Comparison of ENCODE assay signal across 37 cellular contexts in the genomic region with DNA sequence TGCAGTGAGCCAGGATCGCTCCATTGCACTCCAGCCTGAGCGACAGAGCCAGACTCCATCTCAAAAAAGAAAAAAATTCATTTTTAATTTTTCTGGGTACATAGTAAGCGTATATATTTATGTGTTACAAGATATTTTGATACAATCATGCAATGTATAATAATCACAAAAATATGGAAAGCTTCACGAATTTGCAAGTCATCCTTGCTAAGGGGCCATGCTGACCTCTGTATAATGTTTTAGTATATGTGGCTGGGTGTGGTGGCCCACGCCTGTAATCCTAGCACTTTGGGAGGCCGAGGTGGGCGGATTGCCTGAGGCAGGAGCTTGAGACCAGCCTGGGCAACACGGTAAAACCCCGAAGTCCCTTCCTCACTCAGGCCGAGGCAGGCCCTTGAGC.
"Had no signal": no experiment of that assay in that cellular context is flagged by ENCODE, and none has a peak within 500 bp of the region (broad histone marks: within the 10 kb centered on the region; RNA-seq: fewer than 3 reads in every experiment).

No MANE protein-coding gene starts in this region.

- H3K4me1 Mint-ChIP-seq: activated B cell treated with CpG ODN at 0.5 μM for 24 hours; activated CD4-positive, alpha-beta T cell treated with anti-CD3 and anti-CD28 coated beads, Interleukin-2, amount 10 ng/mL, durations not matched to agents 24 days and 14 days; activated T-helper 17 cell treated with anti-CD3 and anti-CD28 coated beads, Interleukin-2, amount 50 U/mL, for 72 hours had no signal

- H3K4me3 ChIP-seq: adrenal gland, body of pancreas, breast epithelium had no signal

- H3K27me3 ChIP-seq: adrenal gland, body of pancreas, brain microvascular endothelial cell, breast epithelium had no signal

- H3K4me3 Mint-ChIP-seq: activated B cell treated with CpG ODN at 0.5 μM for 24 hours; activated CD4-positive, alpha-beta memory T cell treated with anti-CD3 and anti-CD28 coated beads for 36 hours; activated CD4-positive, alpha-beta T cell treated with anti-CD3 and anti-CD28 coated beads, Interleukin-2, amount 10 ng/mL, durations not matched to agents 24 days and 14 days; activated CD8-positive, alpha-beta T cell treated with anti-CD3 and anti-CD28 coated beads for 36 hours; activated naive CD4-positive, alpha-beta T cell treated with anti-CD3 and anti-CD28 coated beads for 36 hours; activated naive CD8-positive, alpha-beta T cell treated with anti-CD3 and anti-CD28 coated beads for 36 hours; activated T-cell treated with anti-CD3 and anti-CD28 coated beads, Interleukin-2, amount 50 U/mL, for 4 hours; activated T-cell treated with anti-CD3 and anti-CD28 coated beads, Interleukin-2, amount 50 U/mL, for 72 hours; activated T-helper 1 cell treated with anti-CD3 and anti-CD28 coated beads, Interleukin-12 subunit alpha, Interleukin-12 subunit beta, Interleukin-2, Interleukin-4 antibody, amounts not matched to agents 30 ng/mL and 10 ng/mL and 1 ng/mL, durations not matched to agents 14 hours and 24 hours and 36 hours; activated T-helper 17 cell treated with anti-CD3 and anti-CD28 coated beads, Interleukin-2, amount 50 U/mL, for 72 hours; T-helper 1 cell treated with Interleukin-12 subunit alpha and Interleukin-12 subunit beta and Interleukin-4 antibody, amounts not matched to agents 30 μg/mL and 1 μg/mL, for 36 hours; T-helper 2 cell treated with Interferon-gamma antibody and Interleukin-4, amounts not matched to agents 5 μg/mL and 100 μg/mL, for 36 hours had no signal

- FAIRE-seq: astrocyte, TTC549 had no signal

- H3K36me3 ChIP-seq: breast epithelium had no signal

- H3K9me3 Mint-ChIP-seq: activated B cell treated with CpG ODN at 0.5 μM for 24 hours; activated CD4-positive, alpha-beta memory T cell treated with anti-CD3 and anti-CD28 coated beads for 36 hours; activated CD4-positive, alpha-beta T cell treated with anti-CD3 and anti-CD28 coated beads, Interleukin-2, amount 10 ng/mL, durations not matched to agents 24 days and 14 days; activated CD8-positive, alpha-beta T cell treated with anti-CD3 and anti-CD28 coated beads for 36 hours; activated naive CD4-positive, alpha-beta T cell treated with anti-CD3 and anti-CD28 coated beads for 36 hours; activated naive CD4-positive, alpha-beta T cell treated with anti-CD3 and anti-CD28 coated beads, Interleukin-2, amount 50 U/mL, for 72 hours; activated naive CD8-positive, alpha-beta T cell treated with anti-CD3 and anti-CD28 coated beads for 36 hours; activated T-cell treated with anti-CD3 and anti-CD28 coated beads, Interleukin-2, amount 50 U/mL, for 4 hours; activated T-cell treated with anti-CD3 and anti-CD28 coated beads, Interleukin-2, amount 50 U/mL, for 72 hours; activated T-helper 1 cell treated with anti-CD3 and anti-CD28 coated beads, Interleukin-12 subunit alpha, Interleukin-12 subunit beta, Interleukin-2, Interleukin-4 antibody, amounts not matched to agents 30 ng/mL and 10 ng/mL and 1 ng/mL, durations not matched to agents 14 hours and 24 hours and 36 hours; activated T-helper 17 cell treated with anti-CD3 and anti-CD28 coated beads, Interleukin-2, amount 50 U/mL, for 72 hours; T-helper 1 cell treated with Interleukin-12 subunit alpha and Interleukin-12 subunit beta and Interleukin-4 antibody, amounts not matched to agents 30 μg/mL and 1 μg/mL, for 36 hours; T-helper 2 cell treated with Interferon-gamma antibody and Interleukin-4, amounts not matched to agents 5 μg/mL and 100 μg/mL, for 36 hours had no signal

- ATAC-seq: activated CD8-positive, alpha-beta T cell treated with anti-CD3 and anti-CD28 coated beads for 36 hours; activated naive CD4-positive, alpha-beta T cell treated with anti-CD3 and anti-CD28 coated beads, Interleukin-2, amount 50 U/mL, for 72 hours; activated T-cell treated with anti-CD3 and anti-CD28 coated beads, Interleukin-2, amount 50 U/mL, for 4 hours; activated T-cell treated with anti-CD3 and anti-CD28 coated beads, Interleukin-2, amount 50 U/mL, for 72 hours; activated T-helper 17 cell treated with anti-CD3 and anti-CD28 coated beads, Interleukin-2, amount 50 U/mL, for 72 hours; body of pancreas had no signal

- H3K27ac Mint-ChIP-seq: activated B cell treated with CpG ODN at 0.5 μM for 24 hours; activated CD4-positive, alpha-beta memory T cell treated with anti-CD3 and anti-CD28 coated beads for 36 hours; activated CD4-positive, alpha-beta T cell treated with anti-CD3 and anti-CD28 coated beads, Interleukin-2, amount 10 ng/mL, durations not matched to agents 24 days and 14 days; activated CD8-positive, alpha-beta T cell treated with anti-CD3 and anti-CD28 coated beads for 36 hours; activated naive CD4-positive, alpha-beta T cell treated with anti-CD3 and anti-CD28 coated beads for 36 hours; activated naive CD4-positive, alpha-beta T cell treated with anti-CD3 and anti-CD28 coated beads, Interleukin-2, amount 50 U/mL, for 72 hours; activated naive CD8-positive, alpha-beta T cell treated with anti-CD3 and anti-CD28 coated beads for 36 hours; activated T-cell treated with anti-CD3 and anti-CD28 coated beads, Interleukin-2, amount 50 U/mL, for 72 hours; activated T-helper 1 cell treated with anti-CD3 and anti-CD28 coated beads, Interleukin-12 subunit alpha, Interleukin-12 subunit beta, Interleukin-2, Interleukin-4 antibody, amounts not matched to agents 30 ng/mL and 10 ng/mL and 1 ng/mL, durations not matched to agents 14 hours and 24 hours and 36 hours; activated T-helper 17 cell treated with anti-CD3 and anti-CD28 coated beads, Interleukin-2, amount 50 U/mL, for 72 hours; T-helper 1 cell treated with Interleukin-12 subunit alpha and Interleukin-12 subunit beta and Interleukin-4 antibody, amounts not matched to agents 30 μg/mL and 1 μg/mL, for 36 hours; T-helper 2 cell treated with Interferon-gamma antibody and Interleukin-4, amounts not matched to agents 5 μg/mL and 100 μg/mL, for 36 hours had no signal

- H3K36me3 Mint-ChIP-seq: activated naive CD4-positive, alpha-beta T cell treated with anti-CD3 and anti-CD28 coated beads, Interleukin-2, amount 50 U/mL, for 72 hours had no signal

- DNase-seq: activated B cell treated with CpG ODN at 0.5 μM for 24 hours; activated CD4-positive, alpha-beta memory T cell treated with anti-CD3 and anti-CD28 coated beads for 36 hours; activated CD4-positive, alpha-beta T cell treated with anti-CD3 and anti-CD28 coated beads for 4 hours; activated CD4-positive, alpha-beta T cell treated with anti-CD3 and anti-CD28 coated beads, Interleukin-2, amount 10 ng/mL, durations not matched to agents 24 days and 14 days; activated CD4-positive, alpha-beta T cell treated with anti-CD3 and anti-CD28 coated beads, Interleukin-2, amount 50 U/mL, for 1 hour; activated CD4-positive, alpha-beta T cell treated with anti-CD3 and anti-CD28 coated beads, Interleukin-2, amount 50 U/mL, for 4 hours; activated CD4-positive, CD25-positive, alpha-beta regulatory T cell treated with anti-CD3 and anti-CD28 coated beads, Interleukin-2, amount 50 U/mL, for 72 hours; activated CD8-positive, alpha-beta memory T cell treated with anti-CD3 and anti-CD28 coated beads, Interleukin-2, amount 50 U/mL, for 4 hours; activated CD8-positive, alpha-beta T cell treated with anti-CD3 and anti-CD28 coated beads for 36 hours; activated effector memory CD4-positive, alpha-beta T cell treated with anti-CD3 and anti-CD28 coated beads, Interleukin-2, amount 50 U/mL, for 16 hours; activated gamma-delta T cell treated with Interleukin-2 at 50 U/mL for 16 hours; activated naive CD4-positive, alpha-beta T cell; activated naive CD4-positive, alpha-beta T cell treated with anti-CD3 and anti-CD28 coated beads for 36 hours; activated naive CD4-positive, alpha-beta T cell treated with anti-CD3 and anti-CD28 coated beads, Interleukin-2, amount 50 U/mL, for 16 hours; activated naive CD8-positive, alpha-beta T cell treated with anti-CD3 and anti-CD28 coated beads for 36 hours; activated T-cell treated with anti-CD3 and anti-CD28 coated beads for 4 hours; activated T-cell treated with anti-CD3 and anti-CD28 coated beads, Interleukin-2, amount 50 U/mL, for 1 hour; activated T-cell treated with anti-CD3 and anti-CD28 coated beads, Interleukin-2, amount 50 U/mL, for 4 hours; activated T-cell treated with anti-CD3 and anti-CD28 coated beads, Interleukin-2, amount 50 U/mL, for 72 hours; adrenal gland; amniotic stem cell; aorta; body of pancreas; brain microvascular endothelial cell; central memory CD4-positive, alpha-beta T cell; cerebellar nuclear complex; T-helper 2 cell; T-helper 9 cell had no signal

- H3K4me1 ChIP-seq: adrenal gland, body of pancreas, breast epithelium had no signal

- H3K9me3 ChIP-seq: adrenal gland, body of pancreas, breast epithelium had no signal

- H3K27me3 Mint-ChIP-seq: activated B cell treated with CpG ODN at 0.5 μM for 24 hours; activated CD4-positive, alpha-beta memory T cell treated with anti-CD3 and anti-CD28 coated beads for 36 hours; activated CD4-positive, alpha-beta T cell treated with anti-CD3 and anti-CD28 coated beads, Interleukin-2, amount 10 ng/mL, durations not matched to agents 24 days and 14 days; activated CD8-positive, alpha-beta T cell treated with anti-CD3 and anti-CD28 coated beads for 36 hours; activated naive CD8-positive, alpha-beta T cell treated with anti-CD3 and anti-CD28 coated beads for 36 hours; activated T-helper 17 cell treated with anti-CD3 and anti-CD28 coated beads, Interleukin-2, amount 50 U/mL, for 72 hours had no signal

- H3K27ac ChIP-seq: adrenal gland, body of pancreas, brain microvascular endothelial cell, breast epithelium, VCaP had no signal
